In genomic region chr15:63358296-63359029, GRCh38 we compare ENCODE assay signal across 26 cellular contexts. TPM values are rescaled to one million over a fixed set of nuclear protein-coding genes. Genes with fewer than 3 reads are reported as not detected.
"Had no signal": no experiment of that assay in that cellular context is flagged by ENCODE, and none has a peak within 500 bp of the region (broad histone marks: within the 10 kb centered on the region; RNA-seq: fewer than 3 reads in every experiment).

No MANE protein-coding gene starts in this region.

- H3K9me3 ChIP-seq: breast epithelium, esophagus squamous epithelium, psoas muscle, right atrium auricular region, stomach, thyroid gland, upper lobe of right lung had no signal

- H3K27me3 ChIP-seq: breast epithelium, esophagus squamous epithelium, right atrium auricular region, stomach, thyroid gland, upper lobe of right lung had no signal

- H3K4me1 Mint-ChIP-seq: activated naive CD8-positive, alpha-beta T cell treated with anti-CD3 and anti-CD28 coated beads, Interleukin-2, amount 50 U/mL, for 24 hours; central memory CD8-positive, alpha-beta T cell had no signal

- H3K4me3 ChIP-seq: breast epithelium, esophagus squamous epithelium, psoas muscle, right atrium auricular region, stomach, thyroid gland, upper lobe of right lung had no signal

- H3K27ac ChIP-seq: breast epithelium, epithelial cell of prostate, parathyroid adenoma, psoas muscle, right atrium auricular region, stomach, thyroid gland, upper lobe of right lung had no signal

- H3K27ac Mint-ChIP-seq: activated naive CD8-positive, alpha-beta T cell treated with anti-CD3 and anti-CD28 coated beads, Interleukin-2, amount 50 U/mL, for 24 hours; activated T-helper 1 cell treated with anti-CD3 and anti-CD28 coated beads, Interleukin-12 subunit alpha, Interleukin-12 subunit beta, Interleukin-2, Interleukin-4 antibody, amounts not matched to agents 30 ng/mL and 10 ng/mL and 1 ng/mL, durations not matched to agents 14 hours and 24 hours and 36 hours; stimulated activated naive B cell treated with anti-CD40 and anti-IgM and Interleukin-4, amounts not matched to agents 10 μg/mL and 1 μg/mL and 100 μg/mL, for 72 hours had no signal

- ATAC-seq: activated naive CD8-positive, alpha-beta T cell treated with anti-CD3 and anti-CD28 coated beads, Interleukin-2, amount 50 U/mL, for 24 hours; left ventricle myocardium superior; psoas muscle; stimulated activated naive B cell treated with anti-CD40 and anti-IgM and Interleukin-4, amounts not matched to agents 10 μg/mL and 1 μg/mL and 100 μg/mL, for 72 hours; upper lobe of right lung had no signal

- H3K36me3 Mint-ChIP-seq: stimulated activated naive B cell treated with anti-CD40 and anti-IgM and Interleukin-4, amounts not matched to agents 10 μg/mL and 1 μg/mL and 100 μg/mL, for 72 hours had no signal

- H2AFZ ChIP-seq: parathyroid adenoma had no signal

- H3K36me3 ChIP-seq: breast epithelium, right atrium auricular region, stomach, thyroid gland, upper lobe of right lung had no signal

- H3K4me1 ChIP-seq: breast epithelium, parathyroid adenoma, psoas muscle, upper lobe of right lung had no signal

- H3K4me3 Mint-ChIP-seq: activated naive CD8-positive, alpha-beta T cell treated with anti-CD3 and anti-CD28 coated beads, Interleukin-2, amount 50 U/mL, for 24 hours; activated T-helper 1 cell treated with anti-CD3 and anti-CD28 coated beads, Interleukin-12 subunit alpha, Interleukin-12 subunit beta, Interleukin-2, Interleukin-4 antibody, amounts not matched to agents 30 ng/mL and 10 ng/mL and 1 ng/mL, durations not matched to agents 14 hours and 24 hours and 36 hours; central memory CD8-positive, alpha-beta T cell; naive B cell; stimulated activated naive B cell treated with anti-CD40 and anti-IgM and Interleukin-4, amounts not matched to agents 10 μg/mL and 1 μg/mL and 100 μg/mL, for 72 hours had no signal

- DNase-seq: activated CD4-positive, alpha-beta T cell treated with anti-CD3 and anti-CD28 coated beads for 48 hours; activated CD4-positive, alpha-beta T cell treated with anti-CD3 and anti-CD28 coated beads, Interleukin-2, amount 50 U/mL, for 48 hours; activated CD8-positive, alpha-beta memory T cell treated with anti-CD3 and anti-CD28 coated beads for 24 hours; activated gamma-delta T cell treated with Interleukin-2 at 50 U/mL for 16 hours; activated naive CD4-positive, alpha-beta T cell treated with anti-CD3 and anti-CD28 coated beads, Interleukin-2, amount 50 U/mL, for 16 hours; activated naive CD8-positive, alpha-beta T cell treated with anti-CD3 and anti-CD28 coated beads, Interleukin-2, amount 50 U/mL, for 24 hours; amygdala; effector CD8-positive, alpha-beta T cell; esophagus squamous epithelium; foreskin melanocyte; left ventricle myocardium superior; naive B cell; psoas muscle; stimulated activated CD4-positive, alpha-beta T cell treated with anti-CD3 and anti-CD28 coated beads, Interleukin-15, amount 100 ng/mL, for 24 hours; stimulated activated CD4-positive, alpha-beta T cell treated with anti-CD3 and anti-CD28 coated beads, Interleukin-2, amount 100 ng/mL, for 24 hours; stimulated activated naive B cell treated with anti-CD40 and anti-IgM and Interleukin-4, amounts not matched to agents 10 μg/mL and 1 μg/mL and 100 μg/mL, for 72 hours; stomach; thyroid gland; upper lobe of right lung had no signal

- H3K9me3 Mint-ChIP-seq: activated naive CD8-positive, alpha-beta T cell treated with anti-CD3 and anti-CD28 coated beads, Interleukin-2, amount 50 U/mL, for 24 hours; activated T-helper 1 cell treated with anti-CD3 and anti-CD28 coated beads, Interleukin-12 subunit alpha, Interleukin-12 subunit beta, Interleukin-2, Interleukin-4 antibody, amounts not matched to agents 30 ng/mL and 10 ng/mL and 1 ng/mL, durations not matched to agents 14 hours and 24 hours and 36 hours; central memory CD8-positive, alpha-beta T cell; naive B cell; stimulated activated naive B cell treated with anti-CD40 and anti-IgM and Interleukin-4, amounts not matched to agents 10 μg/mL and 1 μg/mL and 100 μg/mL, for 72 hours had no signal

- H3K79me2 ChIP-seq: parathyroid adenoma had no signal

RNA-seq across cellular contexts. Expression of gene CA12, which starts 23.2 kb away (rescaled TPM):
- total RNA-seq: T-helper 1 cell treated with Interleukin-12 subunit alpha and Interleukin-12 subunit beta and Interleukin-4 antibody, amounts not matched to agents 30 ng/mL and 1 ng/mL, for 36 hours had no signal
